20 cellular contexts compared by ENCODE assay signal in genomic region chr5:132250547-132250946, GRCh38. TPM values are rescaled to one million over a fixed set of nuclear protein-coding genes. Genes with fewer than 3 reads are reported as not detected.
"Had no signal": no experiment of that assay in that cellular context is flagged by ENCODE, and none has a peak within 500 bp of the region (broad histone marks: within the 10 kb centered on the region; RNA-seq: fewer than 3 reads in every experiment).

No MANE protein-coding gene starts in this region.

- H3K4me3 ChIP-seq: gastroesophageal sphincter, heart right ventricle, left ventricle myocardium inferior, mucosa of descending colon, right atrium auricular region, thyroid gland, vagina had no signal

- H3K36me3 ChIP-seq: brain microvascular endothelial cell, gastroesophageal sphincter, heart right ventricle, left ventricle myocardium inferior, neutrophil, right atrium auricular region, thyroid gland, vagina had no signal

- H3K27ac Mint-ChIP-seq: activated CD4-positive, alpha-beta T cell treated with anti-CD3 and anti-CD28 coated beads, Interleukin-2, amount 10 ng/mL, durations not matched to agents 24 days and 14 days; activated naive CD8-positive, alpha-beta T cell treated with anti-CD3 and anti-CD28 coated beads, Interleukin-2, amount 10 ng/mL, durations not matched to agents 7 days and 5 days; activated T-cell treated with anti-CD3 and anti-CD28 coated beads, Interleukin-2, amount 50 U/mL, for 72 hours; stimulated activated effector memory CD8-positive, alpha-beta T cell treated with anti-CD3 and anti-CD28 coated beads, Interleukin-12 subunit alpha, Interleukin-12 subunit beta, amount 100 ng/mL, for 72 hours; T-helper 1 cell treated with Interleukin-12 subunit alpha and Interleukin-12 subunit beta and Interleukin-4 antibody, amounts not matched to agents 30 μg/mL and 1 μg/mL, for 36 hours had no signal

- H3K4me1 Mint-ChIP-seq: activated CD4-positive, alpha-beta T cell treated with anti-CD3 and anti-CD28 coated beads, Interleukin-2, amount 10 ng/mL, durations not matched to agents 24 days and 14 days; activated naive CD8-positive, alpha-beta T cell treated with anti-CD3 and anti-CD28 coated beads, Interleukin-2, amount 10 ng/mL, durations not matched to agents 7 days and 5 days; central memory CD8-positive, alpha-beta T cell; stimulated activated effector memory CD8-positive, alpha-beta T cell treated with anti-CD3 and anti-CD28 coated beads, Interleukin-12 subunit alpha, Interleukin-12 subunit beta, amount 100 ng/mL, for 72 hours had no signal

- H3K27me3 ChIP-seq: brain microvascular endothelial cell, gastroesophageal sphincter, heart right ventricle, right atrium auricular region, thyroid gland, vagina had no signal

- H3K4me3 Mint-ChIP-seq: activated CD4-positive, alpha-beta T cell treated with anti-CD3 and anti-CD28 coated beads, Interleukin-2, amount 10 ng/mL, durations not matched to agents 24 days and 14 days; activated naive CD8-positive, alpha-beta T cell treated with anti-CD3 and anti-CD28 coated beads, Interleukin-2, amount 10 ng/mL, durations not matched to agents 7 days and 5 days; activated T-cell treated with anti-CD3 and anti-CD28 coated beads, Interleukin-2, amount 50 U/mL, for 72 hours; central memory CD8-positive, alpha-beta T cell; naive thymus-derived CD8-positive, alpha-beta T cell; stimulated activated effector memory CD8-positive, alpha-beta T cell treated with anti-CD3 and anti-CD28 coated beads, Interleukin-12 subunit alpha, Interleukin-12 subunit beta, amount 100 ng/mL, for 72 hours; T-helper 1 cell treated with Interleukin-12 subunit alpha and Interleukin-12 subunit beta and Interleukin-4 antibody, amounts not matched to agents 30 μg/mL and 1 μg/mL, for 36 hours had no signal

- DNase-seq: activated CD4-positive, alpha-beta T cell treated with anti-CD3 and anti-CD28 coated beads, Interleukin-2, amount 10 ng/mL, durations not matched to agents 24 days and 14 days; activated CD8-positive, alpha-beta memory T cell treated with anti-CD3 and anti-CD28 coated beads, Interleukin-2, amount 50 U/mL, for 48 hours; activated naive CD4-positive, alpha-beta T cell; activated naive CD8-positive, alpha-beta T cell treated with anti-CD3 and anti-CD28 coated beads, Interleukin-2, amount 10 ng/mL, durations not matched to agents 7 days and 5 days; activated T-cell treated with anti-CD3 and anti-CD28 coated beads, Interleukin-2, amount 50 U/mL, for 72 hours; brain microvascular endothelial cell; dermis blood vessel endothelial cell; left ventricle myocardium inferior; mucosa of descending colon; stimulated activated CD4-positive, alpha-beta T cell treated with anti-CD3 and anti-CD28 coated beads, Interleukin-2, amount 100 ng/mL, for 24 hours; thyroid gland had no signal

- ATAC-seq: activated T-cell treated with anti-CD3 and anti-CD28 coated beads, Interleukin-2, amount 50 U/mL, for 72 hours; gastroesophageal sphincter; heart right ventricle; mucosa of descending colon; naive thymus-derived CD8-positive, alpha-beta T cell; stimulated activated effector memory CD8-positive, alpha-beta T cell treated with anti-CD3 and anti-CD28 coated beads, Interleukin-12 subunit alpha, Interleukin-12 subunit beta, amount 100 ng/mL, for 72 hours had no signal

- H3K9me3 ChIP-seq: mucosa of descending colon, neutrophil, thyroid gland, vagina had no signal

- H3K36me3 Mint-ChIP-seq: stimulated activated effector memory CD8-positive, alpha-beta T cell treated with anti-CD3 and anti-CD28 coated beads, Interleukin-12 subunit alpha, Interleukin-12 subunit beta, amount 100 ng/mL, for 72 hours had no signal

- H3K27ac ChIP-seq: brain microvascular endothelial cell, gastroesophageal sphincter, heart right ventricle, left ventricle myocardium inferior, neutrophil, right atrium auricular region, thyroid gland, vagina had no signal

RNA-seq across cellular contexts. Expression of gene PDLIM4, which starts 6.9 kb away (rescaled TPM):
- total RNA-seq: naive thymus-derived CD8-positive, alpha-beta T cell had no signal

RNA-seq across cellular contexts. Expression of gene P4HA2, which starts 22.9 kb away (rescaled TPM):
- total RNA-seq: naive thymus-derived CD8-positive, alpha-beta T cell had no signal

RNA-seq across cellular contexts. Expression of gene SLC22A4, which starts 43.6 kb away (rescaled TPM):
- total RNA-seq: naive thymus-derived CD8-positive, alpha-beta T cell had no signal
